15 cellular contexts compared by ENCODE assay signal in the genomic region with DNA sequence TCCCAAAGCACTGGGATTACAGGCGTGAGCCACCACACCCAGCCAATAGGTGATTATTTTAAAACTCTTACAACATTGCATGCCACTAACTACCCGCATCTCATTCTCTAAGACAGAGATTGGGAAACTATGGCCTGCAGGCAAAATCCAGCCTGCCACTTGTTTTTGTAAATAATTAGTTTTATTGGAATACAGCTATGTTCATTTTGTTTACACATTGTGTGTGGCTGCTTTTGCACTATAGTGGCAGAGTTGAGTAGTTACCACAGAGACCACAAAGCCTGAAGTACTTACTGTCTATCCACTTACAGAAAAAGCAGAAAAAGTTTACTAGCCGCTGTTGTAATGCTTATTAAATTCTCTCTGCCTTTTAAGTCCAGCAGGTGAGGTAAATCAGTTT. TPM values are rescaled to one million over a fixed set of nuclear protein-coding genes. Genes with fewer than 3 reads are reported as not detected.
DNase-seq lines count a peak whose midpoint lies in the region; ATAC-seq and TF ChIP-seq lines count a peak whose summit lies in the region.
"Had no signal": no experiment of that assay in that cellular context is flagged by ENCODE, and none has a peak within 500 bp of the region (broad histone marks: within the 10 kb centered on the region; RNA-seq: fewer than 3 reads in every experiment).

No MANE protein-coding gene starts in this region.

- ATAC-seq in Panc1 (peak; percentile 52), HG02981 (IDR thresholded peaks at IDR 0.05; ENCODE audit: unreplicated experiment) (no peak)

- intact Hi-C loops in Panc1 (cut with micrococcal nuclease; ENCODE audit: unreplicated experiment) (no loop called here), transverse colon (cut with DNase I; ENCODE audit: low total_unique reads) (no loop called here)

- no peaks in the 10 kb centered on the region for H3K9me3 ChIP-seq in Panc1 (ENCODE audit: control insufficient read depth, insufficient read depth, low read depth, low read length)
- H3K9me3 ChIP-seq in transverse colon: no peaks in the 10 kb centered on the region

- TF ChIP-seq EP300 in transverse colon (IDR thresholded peaks at IDR 0.05; ENCODE audit: low read depth): no peak

- POLR2A ChIA-PET in Panc1 (lab: Charles Lee): no interaction called here

- H3K36me3 ChIP-seq in Panc1 (ENCODE audit: control insufficient read depth, insufficient read depth, low read length) (no peaks in the 10 kb centered on the region), transverse colon (no peaks in the 10 kb centered on the region)

- H3K4me1 ChIP-seq in Panc1 (ENCODE audit: control insufficient read depth, insufficient read depth, low read length): peaks cover 13% of the 10 kb centered on the region; the same call in 1 of the 2 replicates
- H3K4me1 ChIP-seq in transverse colon: peaks cover 0 to 23% (median 4%) of the 10 kb centered on the region in 4 donors

- in situ Hi-C loops in Panc1 (cut with HindIII; ENCODE audit: low pct_unique_long_range_greater_than_20kb, low sequenced_read_pairs): no loop called here
- in situ Hi-C loops in transverse colon (cut with MboI; ENCODE audit: low pct_ligation_motif_present in 1 of 4, low pct_unique_long_range_greater_than_20kb in 1 of 4, low sequenced_read_pairs in 3 of 4): no loop called here

- H3K4me3 ChIP-seq in Panc1 (ENCODE audit: low read depth in 2 of 2, low read length in 2 of 2) (no peak overlapping the region), fibroblast of villous mesenchyme (ENCODE audit: low read depth, low read length) (no peak overlapping the region), transverse colon (no peak overlapping the region)

- TF ChIP-seq CTCF in Panc1 (IDR thresholded peaks at IDR 0.05): no peak
- TF ChIP-seq CTCF in fibroblast of villous mesenchyme (IDR thresholded peaks at IDR 0.05; ENCODE audit: insufficient read depth, low read depth, low read length): no peak
- no peak for TF ChIP-seq CTCF in transverse colon (IDR thresholded peaks at IDR 0.05)

- no TSS peak for BruUV-seq in Panc1 (replicated peaks; lab: Mats Ljungman, UMichigan)

- CTCF ChIA-PET in Panc1 (lab: Charles Lee): no interaction called here

- no peaks in the 10 kb centered on the region for H3K27me3 ChIP-seq in Panc1 (ENCODE audit: control insufficient read depth, insufficient read depth, low read length)
- H3K27me3 ChIP-seq in transverse colon: no peaks in the 10 kb centered on the region

- peak; percentile 3 for DNase-seq in NCI-H2107 treated with DMSO at 0.1 percent for 48 hours (lab: John Stamatoyannopoulos, UW; ENCODE audit: unreplicated experiment)
- no peak for DNase-seq in NCI-H2107 (lab: John Stamatoyannopoulos, UW)
- DNase-seq in Panc1 (ENCODE audit: low read depth, low spot score): no peak
- peak; percentile 87 for DNase-seq in fibroblast of villous mesenchyme (ENCODE audit: low read depth)
- no peak for DNase-seq in transverse colon
- DNase-seq in COLO829 (ENCODE audit: low spot score): no peak
- no peak for DNase-seq in A172 (ENCODE audit: low spot score)
- DNase-seq: CD4-positive, CD25-positive, alpha-beta regulatory T cell; HCEC 1CT; NCI-H1436 treated with DMSO at 0.1 percent for 48 hours; NCI-H2081; NCI-H2227 treated with DMSO at 0.1 percent for 48 hours; NCI-H526 had no signal

- 73 to 89% methylated on average over 1 to 3 of the region's 3 CpGs for WGBS in transverse colon (ENCODE audit: low coverage in 1 of 2), 2 donors

- no peak for TF ChIP-seq POLR2A in transverse colon (IDR thresholded peaks at IDR 0.05)

- H3K27ac ChIP-seq in Panc1 (ENCODE audit: low read length) (no peak overlapping the region), transverse colon (peak overlapping the region in 3 of 4 donors; percentile 65 to 81 (median 66))
- H3K27ac ChIP-seq: 22Rv1 had no signal

RNA-seq across cellular contexts. Expression of a gene that starts 16.4 kb away (rescaled TPM):
- total RNA-seq in Panc1 (2021; ENCODE audit: unreplicated experiment) (66.3 TPM), fibroblast of villous mesenchyme (160 and 220 TPM in 2 replicates), transverse colon (100 to 1,000 TPM in 1 of 4 donors, 10 to 100 TPM in 3; 40.8 to 106 (median 80.4) TPM)
- 91.5 TPM for polyA plus RNA-seq in Panc1 (2012; ENCODE audit: insufficient read length)
- total RNA-seq in A172 (2014; rRNA removed; shearing (Covaris generic)): 139 and 149 TPM in 2 replicates

RNA-seq across cellular contexts. Expression of a gene that starts 44.1 kb away (rescaled TPM):
- total RNA-seq in Panc1 (2021; ENCODE audit: unreplicated experiment) (76.4 TPM), fibroblast of villous mesenchyme (90.5 and 136 TPM in 2 replicates), transverse colon (10 to 100 TPM; 19.3 to 85.7 (median 53.1) TPM)
- polyA plus RNA-seq in Panc1 (2012; ENCODE audit: insufficient read length): 90.5 TPM
- 88.0 and 103 TPM in 2 replicates for total RNA-seq in A172 (2014; rRNA removed; shearing (Covaris generic))

Comparison
In these comparisons a context has a peak if more than half of its experiments do, and no peak if none do; other contexts are left out.
1. DNase-seq: peak in NCI-H2107 treated with DMSO at 0.1 percent for 48 hours (single experiment) and fibroblast of villous mesenchyme (single experiment); none in NCI-H2107 (single experiment), Panc1 (single experiment), transverse colon (single experiment), COLO829 (single experiment) and A172 (single experiment).